In genomic region chr20:22861231-22861980, GRCh38 we compare ENCODE assay signal across 1 cellular context.
TF ChIP-seq lines count a peak whose summit lies in the region.

No MANE protein-coding gene starts in this region.

TF ChIP-seq in GM12878, 131 proteins besides CTCF, POLR2A, EP300 and RAD21 (continued from another document):
- TF ChIP-seq ZBTB40 (IDR thresholded peaks at IDR 0.05; ENCODE audit: borderline replicate concordance) (no peak), ZNF207 (IDR thresholded peaks at IDR 0.05; ENCODE audit: borderline replicate concordance) (no peak), E2F8 (IDR thresholded peaks at IDR 0.05; ENCODE audit: low read depth, partially characterized antibody) (no peak), ZNF592 (IDR thresholded peaks at IDR 0.05) (no peak)
